ENCODE assay signal across 13 cellular contexts in genomic region chr7:111853231-111853990, GRCh38.
A peak's percentile ranks its signal among the peaks of the same experiment; 100 is the strongest.
DNase-seq lines count a peak whose midpoint lies in the region; ATAC-seq and TF ChIP-seq lines count a peak whose summit lies in the region.
"Had no signal": no experiment of that assay in that cellular context is flagged by ENCODE, and none has a peak within 500 bp of the region (broad histone marks: within the 10 kb centered on the region; RNA-seq: fewer than 3 reads in every experiment).

No MANE protein-coding gene starts in this region.

- H3K27me3 ChIP-seq in MG63: no peaks in the 10 kb centered on the region
- H3K27me3 ChIP-seq: BLaER1 treated with 17β-estradiol and CSF1 and Interleukin-3, amounts not matched to agents 10 nM and 100 nM had no signal

- H3K27me3 Mint-ChIP-seq in stimulated activated naive CD8-positive, alpha-beta T cell treated with anti-CD3 and anti-CD28 coated beads, Interleukin-15, amount 100 ng/mL, for 72 hours: peaks cover 20% of the 10 kb centered on the region

- H3K4me2 ChIP-seq in OCI-LY7 (ENCODE audit: low read length): no peak overlapping the region
- H3K4me2 ChIP-seq: BLaER1 treated with 17β-estradiol and CSF1 and Interleukin-3, amounts not matched to agents 10 nM and 100 nM had no signal

- H3K27ac Mint-ChIP-seq in stimulated activated naive CD8-positive, alpha-beta T cell treated with anti-CD3 and anti-CD28 coated beads, Interleukin-15, amount 100 ng/mL, for 72 hours: no peak overlapping the region

- TF ChIP-seq CTCF in OCI-LY7 (conservative IDR thresholded peaks at IDR 0.05; ENCODE audit: low read length): peak; percentile 35; the same call in 1 of the 2 replicates
- TF ChIP-seq CTCF in epithelial cell of proximal tubule (conservative IDR thresholded peaks at IDR 0.05; ENCODE audit: low read depth, low read length): peak; percentile 16

- no peaks in the 10 kb centered on the region for H4K20me1 ChIP-seq in OCI-LY7 (ENCODE audit: insufficient read depth, low read length)

- no peak overlapping the region for H2AFZ ChIP-seq in OCI-LY7 (ENCODE audit: low read length)

- intact Hi-C loops in OCI-LY7 (cut with micrococcal nuclease; ENCODE audit: unreplicated experiment): loop anchor here (10.0 kb wide), 1 partner anchor 641 kb away; no protein-coding TSS in a partner anchor

- H3K27ac ChIP-seq in OCI-LY7 (ENCODE audit: low read depth, low read length, poor library complexity, severe bottlenecking): no peak overlapping the region
- H3K27ac ChIP-seq: BLaER1 treated with 17β-estradiol and CSF1 and Interleukin-3, amounts not matched to agents 10 nM and 100 nM; prostate gland; thoracic aorta had no signal

- H3K4me1 ChIP-seq in OCI-LY7 (ENCODE audit: insufficient read depth, low read length, poor library complexity, severe bottlenecking): no peaks in the 10 kb centered on the region
- H3K4me1 ChIP-seq: BLaER1 treated with 17β-estradiol and CSF1 and Interleukin-3, amounts not matched to agents 10 nM and 100 nM; prostate gland had no signal

- POLR2A ChIA-PET in OCI-LY7 (lab: Charles Lee): interaction anchor here (0.7 to 0.9 kb wide), 3 partner anchors 10 to 1437 kb away, joined by 3 to 4 read pairs (median 3); no protein-coding TSS in a partner anchor

- H3K4me3 ChIP-seq in OCI-LY7 (ENCODE audit: low read depth, low read length, poor library complexity, severe bottlenecking) (no peak overlapping the region), epithelial cell of proximal tubule (ENCODE audit: low read depth, low read length) (no peak overlapping the region), MG63 (no peak overlapping the region)
- H3K4me3 ChIP-seq: BLaER1 treated with 17β-estradiol and CSF1 and Interleukin-3, amounts not matched to agents 10 nM and 100 nM; prostate gland; thoracic aorta had no signal

- BruUV-seq in OCI-LY7 (replicated peaks; lab: Mats Ljungman, UMichigan): no TSS peak

- no peaks in the 10 kb centered on the region for H3K4me1 Mint-ChIP-seq in stimulated activated naive CD8-positive, alpha-beta T cell treated with anti-CD3 and anti-CD28 coated beads, Interleukin-15, amount 100 ng/mL, for 72 hours

- no peaks in the 10 kb centered on the region for H3K9me2 ChIP-seq in OCI-LY7 (ENCODE audit: insufficient read depth, low read length)

- no peak overlapping the region for H3K4me3 Mint-ChIP-seq in stimulated activated naive CD8-positive, alpha-beta T cell treated with anti-CD3 and anti-CD28 coated beads, Interleukin-15, amount 100 ng/mL, for 72 hours

- DNase-seq in stimulated activated naive CD8-positive, alpha-beta T cell treated with anti-CD3 and anti-CD28 coated beads, Interleukin-15, amount 100 ng/mL, for 72 hours: no peak
- no peak for DNase-seq in stimulated activated naive CD8-positive, alpha-beta T cell treated with anti-CD3 and anti-CD28 coated beads, Interleukin-15, Interleukin-2, amounts not matched to agents 100 U/mL and 50 U/mL, for 24 hours
- DNase-seq in OCI-LY7 (ENCODE audit: low spot score) (no peak), epithelial cell of proximal tubule (ENCODE audit: low read depth) (no peak), NCI-H2081 (lab: John Stamatoyannopoulos, UW) (no peak), MG63 (no peak), GOT3 (lab: John Stamatoyannopoulos, UW) (no peak)
- no peak for DNase-seq in effector CD4-positive, alpha-beta T cell
- DNase-seq: NCI-H1048, NCI-H526 had no signal

- peak; percentile 31 for ATAC-seq in stimulated activated naive CD8-positive, alpha-beta T cell treated with anti-CD3 and anti-CD28 coated beads, Interleukin-15, amount 100 ng/mL, for 72 hours
- ATAC-seq in stimulated activated naive CD8-positive, alpha-beta T cell treated with anti-CD3 and anti-CD28 coated beads, Interleukin-15, Interleukin-2, amounts not matched to agents 100 U/mL and 50 U/mL, for 24 hours: no peak

- peaks cover 12 to 16% of the 10 kb centered on the region in 2 donors for H3K9me3 Mint-ChIP-seq in stimulated activated naive CD8-positive, alpha-beta T cell treated with anti-CD3 and anti-CD28 coated beads, Interleukin-15, amount 100 ng/mL, for 72 hours

- CTCF ChIA-PET in OCI-LY7 (lab: Charles Lee; ENCODE audit: unreplicated experiment): interaction anchor here (0.6 kb wide), 1 partner anchor 118 kb away, joined by 3 read pairs; no protein-coding TSS in a partner anchor

- H3K36me3 ChIP-seq in OCI-LY7 (ENCODE audit: insufficient read depth, low read length) (no peaks in the 10 kb centered on the region), MG63 (no peaks in the 10 kb centered on the region)
- H3K36me3 ChIP-seq: prostate gland, thoracic aorta had no signal

- H3K9me3 ChIP-seq in OCI-LY7 (ENCODE audit: low read length) (no peaks in the 10 kb centered on the region), MG63 (no peaks in the 10 kb centered on the region; the same call in none of the 2 replicates)
- H3K9me3 ChIP-seq: prostate gland, thoracic aorta had no signal

- H3K79me2 ChIP-seq in OCI-LY7 (ENCODE audit: insufficient read depth, low read depth, low read length): no peaks in the 10 kb centered on the region
